In the genomic region with DNA sequence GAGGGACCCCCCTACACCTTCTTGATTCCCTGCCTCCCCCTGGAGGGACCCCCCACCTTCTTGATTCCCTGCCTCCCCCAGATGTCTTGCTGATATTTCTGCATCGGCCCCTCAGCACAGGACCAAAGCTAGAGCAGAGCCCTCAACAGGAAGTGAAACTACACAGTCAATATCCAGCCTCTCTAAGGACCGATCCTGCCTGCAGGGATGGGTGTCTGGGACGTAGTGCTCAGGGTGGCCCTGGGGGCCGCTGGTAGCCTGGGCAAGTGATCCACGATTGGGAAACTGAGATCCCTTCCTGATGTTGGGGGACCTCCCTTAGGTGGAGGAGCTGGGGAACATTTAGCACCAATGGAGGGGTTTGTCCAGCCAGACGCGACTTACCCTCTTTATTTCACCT, we compare ENCODE assay signal across 11 cellular contexts. TPM values are rescaled to one million over a fixed set of nuclear protein-coding genes. Genes with fewer than 3 reads are reported as not detected.
DNase-seq lines count a peak whose midpoint lies in the region; ATAC-seq and TF ChIP-seq lines count a peak whose summit lies in the region.
"Had no signal": no experiment of that assay in that cellular context is flagged by ENCODE, and none has a peak within 500 bp of the region (broad histone marks: within the 10 kb centered on the region; RNA-seq: fewer than 3 reads in every experiment).

No MANE protein-coding gene starts in this region.

- H3K9ac ChIP-seq in H9 (ENCODE audit: extremely low read depth, insufficient read length, low read length) = no peak overlapping the region

- no peak overlapping the region for H3T11ph ChIP-seq in H9 (ENCODE audit: low read length)

- DNase-seq in H9 (no peak), NB4 (ENCODE audit: low read depth) (peak; percentile 69), activated gamma-delta T cell (lab: John Stamatoyannopoulos, UW) (no peak), caudate nucleus (lab: John Stamatoyannopoulos, UW) (no peak), dorsolateral prefrontal cortex (no peak), anterior cingulate cortex (lab: John Stamatoyannopoulos, UW) (no peak)
- no peak for DNase-seq in naive thymus-derived CD8-positive, alpha-beta T cell
- DNase-seq: NCI-H1048 had no signal

- H3K4me3 Mint-ChIP-seq in H9 = peak overlapping the region in 1 of 2 experiments; percentile 63; a peak in 1 of 5 replicates
- H3K4me3 Mint-ChIP-seq in naive thymus-derived CD8-positive, alpha-beta T cell = peak overlapping the region; percentile 20 to 77 (median 67)

- peaks cover 60 to 68% of the 10 kb centered on the region in 2 experiments for H3K4me1 Mint-ChIP-seq in H9
- peaks cover 10 to 22% (median 17%) of the 10 kb centered on the region in 4 donors for H3K4me1 Mint-ChIP-seq in naive thymus-derived CD8-positive, alpha-beta T cell

- no CpG with 5 or more reads among the region's 7 CpGs for WGBS in H9 (ENCODE audit: extremely low coverage, insufficient read length, low lambda C conversion rate)

- no peak overlapping the region for H2AK5ac ChIP-seq in H9 (ENCODE audit: insufficient read length, low read length)

- H3K79me1 ChIP-seq in H9 (ENCODE audit: insufficient read depth, low read depth, low read length, poor library complexity, severe bottlenecking) = no peaks in the 10 kb centered on the region

- no peak overlapping the region for H3K4me3 ChIP-seq in NB4 (ENCODE audit: low read depth, low read length)
- H3K4me3 ChIP-seq in dorsolateral prefrontal cortex = no peak overlapping the region
- H3K4me3 ChIP-seq: cardiac muscle cell had no signal

- no peak overlapping the region for H3K18ac ChIP-seq in H9 (ENCODE audit: insufficient read length, low read depth, low read length)

- peaks cover 10% of the 10 kb centered on the region for H3K27me3 Mint-ChIP-seq in H9 (ENCODE audit: low read depth)
- H3K27me3 Mint-ChIP-seq in naive thymus-derived CD8-positive, alpha-beta T cell = peaks cover 0 to 3% (median 0%) of the 10 kb centered on the region in 5 donors

- no peak overlapping the region for H2BK12ac ChIP-seq in H9 (ENCODE audit: insufficient read length, low read depth, low read length)

- no peaks in the 10 kb centered on the region for H3K9me3 ChIP-seq in H9 (ENCODE audit: control insufficient read depth, low read depth, low read length)

- peaks cover 28% of the 10 kb centered on the region; the same call in 1 of the 2 replicates for H3K4me1 ChIP-seq in H9 (ENCODE audit: insufficient read depth, low read length)

- no peak overlapping the region for H3K23ac ChIP-seq in H9 (ENCODE audit: insufficient read length, low read depth, low read length)

- H2BK120ac ChIP-seq in H9 (ENCODE audit: low read depth, low read length, poor library complexity, severe bottlenecking) = no peak overlapping the region

- no peak overlapping the region for H2AFZ ChIP-seq in H9 (ENCODE audit: low read length)

- peak overlapping the region; percentile 19 for H3K27ac ChIP-seq in H9 (ENCODE audit: insufficient read length, low read depth, low read length)
- no peak overlapping the region for H3K27ac ChIP-seq in caudate nucleus (ENCODE audit: low read depth, low read length)
- H3K27ac ChIP-seq in dorsolateral prefrontal cortex = no peak overlapping the region
- H3K27ac ChIP-seq: cardiac muscle cell had no signal

- H2BK5ac ChIP-seq in H9 (ENCODE audit: insufficient read length, low read length) = no peak overlapping the region

- H3K56ac ChIP-seq in H9 (ENCODE audit: insufficient read length, low read depth, low read length) = no peak overlapping the region

- no peak overlapping the region for H2BK15ac ChIP-seq in H9 (ENCODE audit: low read depth, low read length)

- H3K4ac ChIP-seq in H9 (ENCODE audit: low read depth, low read length) = no peak overlapping the region

- peak; percentile 51 for ATAC-seq in GM18867 (IDR thresholded peaks at IDR 0.05; ENCODE audit: unreplicated experiment)
- peak; percentile 74 to 86 for ATAC-seq in naive thymus-derived CD8-positive, alpha-beta T cell

- H4K91ac ChIP-seq in H9 (ENCODE audit: insufficient read length, low read depth, low read length) = peak overlapping the region; percentile 32

- no peaks in the 10 kb centered on the region; a peak in 2 of 5 replicates for H3K9me3 Mint-ChIP-seq in H9
- H3K9me3 Mint-ChIP-seq in naive thymus-derived CD8-positive, alpha-beta T cell = no peaks in the 10 kb centered on the region

- H3K79me2 ChIP-seq in H9 (ENCODE audit: insufficient read depth, low read length) = no peaks in the 10 kb centered on the region

- H3K27ac Mint-ChIP-seq in H9 = peak overlapping the region in 2 of 3 experiments; percentile 96 to 97; a peak in 5 of 7 replicates
- H3K27ac Mint-ChIP-seq in naive thymus-derived CD8-positive, alpha-beta T cell = peak overlapping the region in 9 of 10 donors; percentile 27 to 91 (median 76)

- H3K23me2 ChIP-seq in H9 (ENCODE audit: insufficient read length, low read depth, low read length, poor library complexity, severe bottlenecking) = no peaks in the 10 kb centered on the region

- no peaks in the 10 kb centered on the region for H4K20me1 ChIP-seq in H9 (ENCODE audit: control insufficient read depth, insufficient read depth, insufficient read length)

- TF ChIP-seq POLR2A in NB4 (IDR thresholded peaks at IDR 0.05; ENCODE audit: extremely low read depth, insufficient read length) = no peak

- no peak overlapping the region for H4K8ac ChIP-seq in H9 (replicated peaks; ENCODE audit: insufficient read length, low read depth, low read length)

- no peak for TF ChIP-seq CTCF in H9 (conservative IDR thresholded peaks at IDR 0.05)
- TF ChIP-seq CTCF in NB4 (IDR thresholded peaks at IDR 0.05; ENCODE audit: low read depth, low read length) = no peak
- TF ChIP-seq CTCF in dorsolateral prefrontal cortex (IDR thresholded peaks at IDR 0.05 in 54 of 56, conservative IDR thresholded peaks at IDR 0.05 in 2 of 56; ENCODE audit: low read depth in 1 of 56, partially characterized antibody in 56 of 56) = no peak

- peak overlapping the region; percentile 50; the same call in 1 of the 2 replicates for H3K14ac ChIP-seq in H9 (ENCODE audit: insufficient read depth, low read length)

- intact Hi-C loops in dorsolateral prefrontal cortex (cut with DNase I) = no loop called here

- no peak overlapping the region for H3K4me2 ChIP-seq in H9 (ENCODE audit: insufficient read depth, insufficient read length, low read length)

- H3K36me3 Mint-ChIP-seq in H9 (ENCODE audit: insufficient read depth in 1 of 3, low read depth in 3 of 3) = no peaks in the 10 kb centered on the region
- no peaks in the 10 kb centered on the region for H3K36me3 Mint-ChIP-seq in naive thymus-derived CD8-positive, alpha-beta T cell

- H4K5ac ChIP-seq in H9 (ENCODE audit: insufficient read length, low read depth, low read length) = no peak overlapping the region

- no peak overlapping the region for H2BK20ac ChIP-seq in H9 (ENCODE audit: low read depth, low read length, poor library complexity, severe bottlenecking)

- POLR2A ChIA-PET in naive thymus-derived CD8-positive, alpha-beta T cell (lab: Charles Lee) = interaction anchor here (0.6 to 2.7 kb wide), 9 partner anchors 9 to 635 kb away, joined by 3 to 12 read pairs (median 4); partner anchors contain the start of genes PYCR2, SRP9 and TMEM63A

- no peaks in the 10 kb centered on the region; the same call in 1 of the 2 replicates for H3K27me3 ChIP-seq in H9 (ENCODE audit: insufficient read depth, low read length)
- H3K27me3 ChIP-seq in dorsolateral prefrontal cortex = no peaks in the 10 kb centered on the region
- H3K27me3 ChIP-seq: cardiac muscle cell had no signal

RNA-seq across cellular contexts. Expression of gene LEFTY2, which starts 3.9 kb away (rescaled TPM):
- total RNA-seq in H9 (2021) (16.3 and 16.9 TPM in 2 replicates), dorsolateral prefrontal cortex (1 to 10 TPM in 6 of 120 experiments, under 1 TPM in 12, not detected in 102; 0.23 to 2.2 (median 0.41) TPM)
- total RNA-seq in naive thymus-derived CD8-positive, alpha-beta T cell = not detected
- polyA plus RNA-seq in naive thymus-derived CD8-positive, alpha-beta T cell = under 1 TPM; 0.19 to 0.75 (median 0.64) TPM
- total RNA-seq: kidney epithelial cell had no signal

RNA-seq across cellular contexts. Expression of gene PYCR2, which starts 20.9 kb away (rescaled TPM):
- total RNA-seq in H9 (2021) (104 TPM in 2 replicates), dorsolateral prefrontal cortex (100 to 1,000 TPM in 2 of 120 experiments, 10 to 100 TPM in 118; 44.8 to 116 (median 65.6) TPM)
- 100 to 1,000 TPM; 132 to 153 TPM for total RNA-seq in naive thymus-derived CD8-positive, alpha-beta T cell
- polyA plus RNA-seq in naive thymus-derived CD8-positive, alpha-beta T cell = 100 to 1,000 TPM in 2 of 3 donors, 10 to 100 TPM in 1; 75.0 to 152 (median 121) TPM

RNA-seq across cellular contexts. Expression of gene SDE2, which starts 54.2 kb away (rescaled TPM):
- total RNA-seq in H9 (2021) (20.5 and 21.7 TPM in 2 replicates), dorsolateral prefrontal cortex (10 to 100 TPM; 10.8 to 22.0 (median 14.6) TPM)
- 10 to 100 TPM; 21.7 to 22.5 TPM for total RNA-seq in naive thymus-derived CD8-positive, alpha-beta T cell
- 10 to 100 TPM in 1 of 3 donors, 1 to 10 TPM in 2; 5.1 to 12.0 (median 7.2) TPM for polyA plus RNA-seq in naive thymus-derived CD8-positive, alpha-beta T cell

RNA-seq across cellular contexts. Expression of gene LEFTY1, which starts 56.0 kb away (rescaled TPM):
- total RNA-seq in H9 (2021) (102 and 107 TPM in 2 replicates), dorsolateral prefrontal cortex (1 to 10 TPM in 119 of 120 experiments, under 1 TPM in 1; 0.84 to 8.3 (median 3.3) TPM)
- total RNA-seq in naive thymus-derived CD8-positive, alpha-beta T cell = not detected
- polyA plus RNA-seq in naive thymus-derived CD8-positive, alpha-beta T cell = under 1 TPM in 1 of 3 donors, not detected in 2; 0.22 TPM
- total RNA-seq: kidney epithelial cell had no signal
- polyA plus RNA-seq: cardiac muscle cell had no signal
